Comparison of ENCODE assay signal across 8 cellular contexts in the genomic region with DNA sequence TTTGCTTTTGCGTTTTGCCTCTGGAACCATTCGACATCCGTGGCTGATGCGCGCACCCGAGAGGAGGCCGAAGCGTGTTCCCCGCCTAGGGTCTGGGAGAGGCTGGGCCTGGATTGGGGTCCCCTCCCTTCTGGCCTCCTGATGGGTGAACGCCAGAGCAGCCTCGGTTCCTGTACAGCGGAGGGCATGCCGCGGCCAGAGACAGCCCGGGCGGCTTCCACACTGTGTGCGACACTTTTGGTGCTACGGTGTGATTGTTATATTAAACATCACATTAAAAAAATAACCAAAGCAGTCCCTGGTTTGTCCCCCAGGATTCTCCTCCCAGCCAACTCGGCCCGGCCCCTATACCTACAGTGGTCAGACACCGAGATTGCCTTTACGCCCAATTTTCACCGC. TPM values are rescaled to one million over a fixed set of nuclear protein-coding genes. Genes with fewer than 3 reads are reported as not detected.
DNase-seq lines count a peak whose midpoint lies in the region; ATAC-seq and TF ChIP-seq lines count a peak whose summit lies in the region.

No MANE protein-coding gene starts in this region.

- H3K4me1 ChIP-seq in A673 (ENCODE audit: insufficient read depth, low read length, poor library complexity, severe bottlenecking) = peaks cover 7% of the 10 kb centered on the region
- peaks cover 29% of the 10 kb centered on the region for H3K4me1 ChIP-seq in mucosa of stomach (ENCODE audit: control insufficient read depth, insufficient read depth, low read length)

- H3K4me3 ChIP-seq in A673 (ENCODE audit: low read depth, low read length, poor library complexity, severe bottlenecking) (peak overlapping the region; percentile 50), mucosa of stomach (ENCODE audit: low read length) (peak overlapping the region; percentile 50)

- peaks cover 0 to 33% (median 5%) of the 10 kb centered on the region in 5 experiments for H3K9me3 Mint-ChIP-seq in brain

- intact Hi-C loops in A673 (cut with micrococcal nuclease; ENCODE audit: unreplicated experiment) = loop anchor here (2.0 to 10.0 kb wide), 3 partner anchors 477 to 1265 kb away; no protein-coding TSS in a partner anchor

- CTCF ChIA-PET in A673 (lab: Charles Lee) = interaction anchor here (1.7 kb wide), 1 partner anchor 478 kb away, joined by 9 read pairs; no protein-coding TSS in a partner anchor

- ATAC-seq in HG03432 (IDR thresholded peaks at IDR 0.05; ENCODE audit: unreplicated experiment) (peak; percentile 22), HG02840 (IDR thresholded peaks at IDR 0.05; ENCODE audit: low FRiP score, unreplicated experiment) (no peak)

- H3K36me3 ChIP-seq in A673 (ENCODE audit: insufficient read depth, low read length, poor library complexity, severe bottlenecking) (no peaks in the 10 kb centered on the region), mucosa of stomach (ENCODE audit: control insufficient read depth, insufficient read depth, low read length) (no peaks in the 10 kb centered on the region)

- peaks cover 98% of the 10 kb centered on the region for H3K27me3 Mint-ChIP-seq in brain

- no peak for DNase-seq in A673 (ENCODE audit: low spot score)
- no peak for DNase-seq in NCI-H146 treated with DMSO at 0.1 percent for 48 hours (lab: John Stamatoyannopoulos, UW; ENCODE audit: unreplicated experiment)
- DNase-seq in SW480 (ENCODE audit: low spot score) = no peak
- no peak for DNase-seq in NCI-H1048 (lab: John Stamatoyannopoulos, UW)

- no peak overlapping the region for H3K27ac ChIP-seq in A673 (ENCODE audit: low read depth, low read length, poor library complexity, severe bottlenecking)

- POLR2A ChIA-PET in A673 (lab: Charles Lee; ENCODE audit: low non-redundant PET) = no interaction called here

- peak overlapping the region; percentile 22 for H3K9ac ChIP-seq in mucosa of stomach (ENCODE audit: low read length)

- peaks cover 14% of the 10 kb centered on the region for H3K36me3 Mint-ChIP-seq in brain

- BruUV-seq in A673 (replicated peaks; lab: Mats Ljungman, UMichigan) = no TSS peak

- H3K27me3 ChIP-seq in A673 (replicated peaks; ENCODE audit: insufficient read depth, low read depth, low read length, poor library complexity) (peaks cover 61% of the 10 kb centered on the region), mucosa of stomach (ENCODE audit: control insufficient read depth, insufficient read depth, low read length) (peaks cover 99% of the 10 kb centered on the region)

- no peaks in the 10 kb centered on the region for H3K9me3 ChIP-seq in A673 (ENCODE audit: low read depth, low read length, poor library complexity, severe bottlenecking)
- H3K9me3 ChIP-seq in mucosa of stomach (ENCODE audit: control insufficient read depth, low read length) = no peaks in the 10 kb centered on the region

- peaks cover 9% of the 10 kb centered on the region for H3K4me1 Mint-ChIP-seq in brain

- TF ChIP-seq CTCF in A673 (conservative IDR thresholded peaks at IDR 0.05; ENCODE audit: low read depth, low read length) = no peak
- TF ChIP-seq CTCF in brain (conservative IDR thresholded peaks at IDR 0.05) = no peak

- peak overlapping the region in 3 of 5 experiments; percentile 27 to 90 (median 88) for H3K27ac Mint-ChIP-seq in brain

- peak overlapping the region; percentile 11 to 87 (median 71) for H3K4me3 Mint-ChIP-seq in brain

RNA-seq across cellular contexts. Expression of gene HOXA7, which starts 3.7 kb away (rescaled TPM):
- total RNA-seq in A673 (2021) = 0.56 and 1.5 TPM in 2 replicates
- 1.3 TPM for polyA plus RNA-seq in brain (ENCODE audit: insufficient read depth, low read depth, low replicate concordance)

RNA-seq across cellular contexts. Expression of gene HOXA9, which starts 5.2 kb away (rescaled TPM):
- total RNA-seq in A673 (2021) = not detected in 2 replicates
- polyA plus RNA-seq in brain (ENCODE audit: insufficient read depth, low read depth, low replicate concordance) = 1.1 TPM

RNA-seq across cellular contexts. Expression of gene HOXA3, which starts 7.8 kb away (rescaled TPM):
- total RNA-seq in A673 (2021) = not detected in 2 replicates
- 2.0 TPM for polyA plus RNA-seq in brain (ENCODE audit: insufficient read depth, low read depth, low replicate concordance)

RNA-seq across cellular contexts. Expression of gene HOXA6, which starts 12.6 kb away (rescaled TPM):
- total RNA-seq in A673 (2021) = not detected in 2 replicates
- 14.9 TPM for polyA plus RNA-seq in brain (ENCODE audit: insufficient read depth, low read depth, low replicate concordance)

RNA-seq across cellular contexts. Expression of gene HOXA10, which starts 14.0 kb away (rescaled TPM):
- total RNA-seq in A673 (2021) = not detected in 2 replicates
- 62.0 TPM for polyA plus RNA-seq in brain (ENCODE audit: insufficient read depth, low read depth, low replicate concordance)
